Comparison of ENCODE assay signal across 15 cellular contexts in genomic region chr4:128163177-128164117, GRCh38.
DNase-seq lines count a peak whose midpoint lies in the region; ATAC-seq and TF ChIP-seq lines count a peak whose summit lies in the region.
"Had no signal": no experiment of that assay in that cellular context is flagged by ENCODE, and none has a peak within 500 bp of the region (broad histone marks: within the 10 kb centered on the region; RNA-seq: fewer than 3 reads in every experiment).

No MANE protein-coding gene starts in this region.

- H3K4me3 ChIP-seq in astrocyte of the cerebellum (ENCODE audit: low read depth, low read length) = no peak overlapping the region
- H3K4me3 ChIP-seq: spleen had no signal

- no peak for ATAC-seq in HG03442 (IDR thresholded peaks at IDR 0.05; ENCODE audit: unreplicated experiment)
- no peak for ATAC-seq in GM21786 (IDR thresholded peaks at IDR 0.05; ENCODE audit: unreplicated experiment)
- ATAC-seq in GM21619 (IDR thresholded peaks at IDR 0.05; ENCODE audit: unreplicated experiment) = no peak
- ATAC-seq in HG03520 (IDR thresholded peaks at IDR 0.05; ENCODE audit: unreplicated experiment) = no peak
- ATAC-seq: left colon, T-cell had no signal

- in situ Hi-C loops in astrocyte of the cerebellum (cut with HindIII; ENCODE audit: low sequenced_read_pairs) = no loop called here

- TF ChIP-seq CTCF in astrocyte of the cerebellum (IDR thresholded peaks at IDR 0.05; ENCODE audit: low read depth, low read length, missing control alignments) = no peak

- DNase-seq in A172 (ENCODE audit: low spot score) (peak; percentile 83), HPDE6-E6E7 (ENCODE audit: extremely low spot score) (peak; percentile 16), astrocyte of the cerebellum (ENCODE audit: low read depth) (peak; percentile 57), iPS DF 19.7 (ENCODE audit: low read depth, low spot score) (peak; percentile 17)
- DNase-seq: activated CD8-positive, alpha-beta memory T cell treated with anti-CD3 and anti-CD28 coated beads, Interleukin-2, amount 50 U/mL, for 4 hours; AML-193; left colon; NCI-H2171; spleen; stimulated activated naive CD4-positive, alpha-beta T cell treated with Interleukin-2 at 50 U/mL for 16 hours; T-cell had no signal

Comparison
In these comparisons a context has a peak if more than half of its experiments do, and no peak if none do; other contexts are left out.
1. DNase-seq: peak in every context shown above with its lines; median percentile 83 in A172; 57 in astrocyte of the cerebellum; 17 in iPS DF 19.7; 16 in HPDE6-E6E7.